24 cellular contexts compared by ENCODE assay signal in the genomic region with DNA sequence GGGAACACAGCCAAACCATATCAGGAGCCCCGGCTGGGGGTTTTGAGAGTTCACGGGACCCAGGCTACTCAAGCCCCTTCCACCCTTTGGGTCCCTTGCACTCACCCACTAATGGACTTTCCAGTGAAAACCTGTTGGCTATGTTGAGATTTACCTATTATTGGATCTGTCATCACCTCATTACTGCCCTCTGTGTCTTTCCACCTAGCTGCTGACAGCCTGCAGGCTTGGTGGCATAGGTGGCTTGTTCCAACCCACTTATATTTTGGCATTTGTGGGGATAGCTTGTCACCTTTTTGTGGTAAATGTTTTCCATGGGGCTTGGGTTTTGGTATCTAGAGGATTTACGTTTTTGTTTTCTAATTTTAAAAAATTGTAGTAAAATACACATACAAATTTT. TPM values are rescaled to one million over a fixed set of nuclear protein-coding genes. Genes with fewer than 3 reads are reported as not detected.
"Had no signal": no experiment of that assay in that cellular context is flagged by ENCODE, and none has a peak within 500 bp of the region (broad histone marks: within the 10 kb centered on the region; RNA-seq: fewer than 3 reads in every experiment).

No MANE protein-coding gene starts in this region.

- H3K9me3 Mint-ChIP-seq: activated CD4-positive, alpha-beta T cell treated with anti-CD3 and anti-CD28 coated beads, Interleukin-2, amount 10 ng/mL, durations not matched to agents 7 days and 5 days; activated CD8-positive, alpha-beta T cell treated with anti-CD3 and anti-CD28 coated beads for 36 hours; activated naive CD4-positive, alpha-beta T cell treated with anti-CD3 and anti-CD28 coated beads, Interleukin-2, amount 10 ng/mL, durations not matched to agents 7 days and 5 days; effector memory CD8-positive, alpha-beta T cell; stimulated activated naive B cell treated with anti-CD40 and anti-IgM and Interleukin-4, amounts not matched to agents 10 μg/mL and 1 μg/mL and 100 μg/mL, for 72 hours had no signal

- H3K27me3 Mint-ChIP-seq: activated naive CD4-positive, alpha-beta T cell treated with anti-CD3 and anti-CD28 coated beads, Interleukin-2, amount 10 ng/mL, durations not matched to agents 7 days and 5 days; stimulated activated naive B cell treated with anti-CD40 and anti-IgM and Interleukin-4, amounts not matched to agents 10 μg/mL and 1 μg/mL and 100 μg/mL, for 72 hours had no signal

- H3K4me1 Mint-ChIP-seq: activated CD4-positive, alpha-beta T cell treated with anti-CD3 and anti-CD28 coated beads, Interleukin-2, amount 10 ng/mL, durations not matched to agents 7 days and 5 days; activated CD8-positive, alpha-beta memory T cell treated with anti-CD3 and anti-CD28 coated beads, Interleukin-2, amount 10 ng/mL, durations not matched to agents 7 days and 5 days; activated naive CD4-positive, alpha-beta T cell treated with anti-CD3 and anti-CD28 coated beads, Interleukin-2, amount 10 ng/mL, durations not matched to agents 7 days and 5 days; stimulated activated naive B cell treated with anti-CD40 and anti-IgM and Interleukin-4, amounts not matched to agents 10 μg/mL and 1 μg/mL and 100 μg/mL, for 72 hours had no signal

- H3K4me3 ChIP-seq: body of pancreas, dorsolateral prefrontal cortex, esophagus squamous epithelium, gastrocnemius medialis, upper lobe of right lung had no signal

- H3K36me3 ChIP-seq: esophagus squamous epithelium, gastrocnemius medialis, neutrophil, upper lobe of right lung, WERI-Rb-1 had no signal

- H3K27me3 ChIP-seq: body of pancreas, esophagus squamous epithelium, gastrocnemius medialis, neutrophil, upper lobe of right lung had no signal

- H3K9me3 ChIP-seq: body of pancreas, esophagus squamous epithelium, gastrocnemius medialis, neutrophil, upper lobe of right lung had no signal

- DNase-seq: activated CD4-positive, alpha-beta T cell treated with anti-CD3 and anti-CD28 coated beads, Interleukin-2, amount 10 ng/mL, durations not matched to agents 7 days and 5 days; activated CD4-positive, CD25-positive, alpha-beta regulatory T cell treated with anti-CD3 and anti-CD28 coated beads, Interleukin-2, amount 50 U/mL, for 72 hours; activated CD8-positive, alpha-beta memory T cell treated with anti-CD3 and anti-CD28 coated beads, Interleukin-2, amount 10 ng/mL, durations not matched to agents 7 days and 5 days; activated CD8-positive, alpha-beta T cell treated with anti-CD3 and anti-CD28 coated beads for 36 hours; activated effector memory CD4-positive, alpha-beta T cell treated with anti-CD3 and anti-CD28 coated beads, Interleukin-2, amount 50 U/mL, for 16 hours; activated naive CD4-positive, alpha-beta T cell treated with anti-CD3 and anti-CD28 coated beads, Interleukin-2, amount 10 ng/mL, durations not matched to agents 7 days and 5 days; activated T-cell treated with anti-CD3 and anti-CD28 coated beads for 4 hours; amygdala; body of pancreas; caudate nucleus; dorsolateral prefrontal cortex; effector memory CD8-positive, alpha-beta T cell; esophagus squamous epithelium; gastrocnemius medialis; midbrain; stimulated activated CD4-positive, alpha-beta T cell treated with anti-CD3 and anti-CD28 coated beads, Interleukin-2, amount 100 ng/mL, for 48 hours; stimulated activated CD8-positive, alpha-beta memory T cell treated with anti-CD3 and anti-CD28 coated beads, Interleukin-4, amount 100 ng/mL, for 48 hours; stimulated activated naive B cell treated with anti-CD40 and anti-IgM and Interleukin-4, amounts not matched to agents 10 μg/mL and 1 μg/mL and 100 μg/mL, for 72 hours; T-helper 1 cell; upper lobe of right lung; WERI-Rb-1 had no signal

- H3K27ac Mint-ChIP-seq: activated CD4-positive, alpha-beta T cell treated with anti-CD3 and anti-CD28 coated beads, Interleukin-2, amount 10 ng/mL, durations not matched to agents 7 days and 5 days; activated CD8-positive, alpha-beta memory T cell treated with anti-CD3 and anti-CD28 coated beads, Interleukin-2, amount 10 ng/mL, durations not matched to agents 7 days and 5 days; activated CD8-positive, alpha-beta T cell treated with anti-CD3 and anti-CD28 coated beads for 36 hours; activated naive CD4-positive, alpha-beta T cell treated with anti-CD3 and anti-CD28 coated beads, Interleukin-2, amount 10 ng/mL, durations not matched to agents 7 days and 5 days; effector memory CD8-positive, alpha-beta T cell; stimulated activated naive B cell treated with anti-CD40 and anti-IgM and Interleukin-4, amounts not matched to agents 10 μg/mL and 1 μg/mL and 100 μg/mL, for 72 hours had no signal

- ATAC-seq: activated CD8-positive, alpha-beta memory T cell treated with anti-CD3 and anti-CD28 coated beads, Interleukin-2, amount 10 ng/mL, durations not matched to agents 7 days and 5 days; activated CD8-positive, alpha-beta T cell treated with anti-CD3 and anti-CD28 coated beads for 36 hours; body of pancreas; effector memory CD8-positive, alpha-beta T cell; gastrocnemius medialis; left lobe of liver; stimulated activated naive B cell treated with anti-CD40 and anti-IgM and Interleukin-4, amounts not matched to agents 10 μg/mL and 1 μg/mL and 100 μg/mL, for 72 hours; upper lobe of right lung had no signal

- H3K4me3 Mint-ChIP-seq: activated CD4-positive, alpha-beta T cell treated with anti-CD3 and anti-CD28 coated beads, Interleukin-2, amount 10 ng/mL, durations not matched to agents 7 days and 5 days; activated CD8-positive, alpha-beta memory T cell treated with anti-CD3 and anti-CD28 coated beads, Interleukin-2, amount 10 ng/mL, durations not matched to agents 7 days and 5 days; activated CD8-positive, alpha-beta T cell treated with anti-CD3 and anti-CD28 coated beads for 36 hours; activated naive CD4-positive, alpha-beta T cell treated with anti-CD3 and anti-CD28 coated beads, Interleukin-2, amount 10 ng/mL, durations not matched to agents 7 days and 5 days; effector memory CD8-positive, alpha-beta T cell; nephron; stimulated activated naive B cell treated with anti-CD40 and anti-IgM and Interleukin-4, amounts not matched to agents 10 μg/mL and 1 μg/mL and 100 μg/mL, for 72 hours had no signal

- H3K27ac ChIP-seq: body of pancreas, dorsolateral prefrontal cortex, esophagus squamous epithelium, neutrophil, upper lobe of right lung, WERI-Rb-1 had no signal

- H3K36me3 Mint-ChIP-seq: activated CD8-positive, alpha-beta memory T cell treated with anti-CD3 and anti-CD28 coated beads, Interleukin-2, amount 10 ng/mL, durations not matched to agents 7 days and 5 days; activated naive CD4-positive, alpha-beta T cell treated with anti-CD3 and anti-CD28 coated beads, Interleukin-2, amount 10 ng/mL, durations not matched to agents 7 days and 5 days; stimulated activated naive B cell treated with anti-CD40 and anti-IgM and Interleukin-4, amounts not matched to agents 10 μg/mL and 1 μg/mL and 100 μg/mL, for 72 hours had no signal

RNA-seq across cellular contexts. Expression of gene IGFBP7, which starts 23.9 kb away (rescaled TPM):
- total RNA-seq: activated CD8-positive, alpha-beta T cell treated with anti-CD3 and anti-CD28 coated beads for 36 hours had no signal
